In the genomic region with DNA sequence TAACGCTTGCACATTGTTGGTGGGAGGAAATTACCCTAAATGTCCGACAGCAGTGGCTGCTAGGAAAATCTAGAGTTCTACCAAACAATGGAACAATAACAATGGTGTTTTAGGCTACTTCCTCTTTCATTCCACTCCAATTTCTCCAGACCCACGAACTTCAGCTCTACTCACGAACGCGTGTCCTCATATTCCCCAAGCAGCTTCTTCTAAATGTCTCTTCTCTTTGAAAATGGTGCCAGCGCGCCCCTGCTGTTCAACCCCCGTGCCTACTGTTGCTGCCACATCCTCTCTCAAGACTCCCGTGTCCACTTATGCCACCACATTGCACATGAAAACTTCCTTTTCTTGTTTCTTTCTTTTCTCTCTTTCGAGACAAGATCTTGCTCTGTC, we compare ENCODE assay signal across 9 cellular contexts. TPM values are rescaled to one million over a fixed set of nuclear protein-coding genes. Genes with fewer than 3 reads are reported as not detected.
DNase-seq lines count a peak whose midpoint lies in the region; ATAC-seq and TF ChIP-seq lines count a peak whose summit lies in the region.
"Had no signal": no experiment of that assay in that cellular context is flagged by ENCODE, and none has a peak within 500 bp of the region (broad histone marks: within the 10 kb centered on the region; RNA-seq: fewer than 3 reads in every experiment).

No MANE protein-coding gene starts in this region.

- H3K36me3 ChIP-seq in neural cell (ENCODE audit: insufficient read depth, low read length) (no peaks in the 10 kb centered on the region), colonic mucosa (no peaks in the 10 kb centered on the region)

- no peaks in the 10 kb centered on the region for H3K9me3 Mint-ChIP-seq in activated T-helper 1 cell treated with anti-CD3 and anti-CD28 coated beads, Interleukin-12 subunit alpha, Interleukin-12 subunit beta, Interleukin-2, Interleukin-4 antibody, amounts not matched to agents 30 ng/mL and 10 ng/mL and 1 ng/mL, durations not matched to agents 14 hours and 24 hours and 36 hours

- H3K4me1 ChIP-seq in colonic mucosa, result peaks cover 3% of the 10 kb centered on the region
- H3K4me1 ChIP-seq: parathyroid adenoma had no signal

- H3K4me1 Mint-ChIP-seq in activated T-helper 1 cell treated with anti-CD3 and anti-CD28 coated beads, Interleukin-12 subunit alpha, Interleukin-12 subunit beta, Interleukin-2, Interleukin-4 antibody, amounts not matched to agents 30 ng/mL and 10 ng/mL and 1 ng/mL, durations not matched to agents 14 hours and 24 hours and 36 hours (ENCODE audit: low read depth), result peaks cover 45% of the 10 kb centered on the region

- no peaks in the 10 kb centered on the region for H3F3A ChIP-seq in neural cell (ENCODE audit: insufficient read depth, low read length, poor library complexity, severe bottlenecking)

- no peaks in the 10 kb centered on the region for H4K20me1 ChIP-seq in neural cell (ENCODE audit: insufficient read depth)

- no peaks in the 10 kb centered on the region for H3K79me2 ChIP-seq in neural cell (replicated peaks; ENCODE audit: insufficient read depth, low read length)
- H3K79me2 ChIP-seq: parathyroid adenoma had no signal

- H3K4me3 ChIP-seq in neural cell (ENCODE audit: low read length) (peak overlapping the region; percentile 61), colonic mucosa (no peak overlapping the region)

- H3K9ac ChIP-seq in neural cell (ENCODE audit: low read length) (no peak overlapping the region), colonic mucosa (ENCODE audit: low read depth in 2 of 2, low read length in 2 of 2) (no peak overlapping the region)
- H3K9ac ChIP-seq: parathyroid adenoma had no signal

- H2AFZ ChIP-seq in neural cell (ENCODE audit: low read depth, low read length), result no peak overlapping the region
- H2AFZ ChIP-seq: parathyroid adenoma had no signal

- H3K27ac Mint-ChIP-seq in activated T-helper 1 cell treated with anti-CD3 and anti-CD28 coated beads, Interleukin-12 subunit alpha, Interleukin-12 subunit beta, Interleukin-2, Interleukin-4 antibody, amounts not matched to agents 30 ng/mL and 10 ng/mL and 1 ng/mL, durations not matched to agents 14 hours and 24 hours and 36 hours, result peak overlapping the region; percentile 87

- H3K27me3 ChIP-seq in neural cell (ENCODE audit: insufficient read depth, low read depth, low read length) (peaks cover 72% of the 10 kb centered on the region), colonic mucosa (peaks cover 47% of the 10 kb centered on the region)

- no peak for DNase-seq in activated T-helper 1 cell treated with anti-CD3 and anti-CD28 coated beads, Interleukin-12 subunit alpha, Interleukin-12 subunit beta, Interleukin-2, Interleukin-4 antibody, amounts not matched to agents 30 ng/mL and 10 ng/mL and 1 ng/mL, durations not matched to agents 14 hours and 24 hours and 36 hours (ENCODE audit: low spot score)
- no peak for DNase-seq in Kasumi-1 (lab: John Stamatoyannopoulos, UW)
- no peak for DNase-seq in colonic mucosa
- no peak for DNase-seq in effector CD8-positive, alpha-beta T cell (lab: John Stamatoyannopoulos, UW)
- no peak for DNase-seq in stimulated activated CD4-positive, alpha-beta T cell treated with anti-CD3 and anti-CD28 coated beads, Interleukin-4, amount 100 ng/mL, for 1 hour

- H3K9me3 ChIP-seq in neural cell (ENCODE audit: low read length), result no peaks in the 10 kb centered on the region
- H3K9me3 ChIP-seq in colonic mucosa, result no peaks in the 10 kb centered on the region

- intact Hi-C loops in activated T-helper 1 cell treated with anti-CD3 and anti-CD28 coated beads, Interleukin-12 subunit alpha, Interleukin-12 subunit beta, Interleukin-2, Interleukin-4 antibody, amounts not matched to agents 30 ng/mL and 10 ng/mL and 1 ng/mL, durations not matched to agents 14 hours and 24 hours and 36 hours (cut with micrococcal nuclease), result loop anchor here (1.0 to 5.0 kb wide), 7 partner anchors 11 to 76 kb away; no protein-coding TSS in a partner anchor
- intact Hi-C loops in colonic mucosa (cut with DNase I), result no loop called here

- TF ChIP-seq CTCF in neural cell (IDR thresholded peaks at IDR 0.05; ENCODE audit: poor library complexity, severe bottlenecking), result no peak
- no peak for TF ChIP-seq CTCF in colonic mucosa (IDR thresholded peaks at IDR 0.05)

- H3K9me2 ChIP-seq in neural cell (ENCODE audit: insufficient read depth, low read length), result no peaks in the 10 kb centered on the region

- H3K27ac ChIP-seq in neural cell (ENCODE audit: low read length), result no peak overlapping the region
- no peak overlapping the region for H3K27ac ChIP-seq in colonic mucosa
- H3K27ac ChIP-seq: parathyroid adenoma had no signal

- peak overlapping the region; percentile 86 for H3K4me3 Mint-ChIP-seq in activated T-helper 1 cell treated with anti-CD3 and anti-CD28 coated beads, Interleukin-12 subunit alpha, Interleukin-12 subunit beta, Interleukin-2, Interleukin-4 antibody, amounts not matched to agents 30 ng/mL and 10 ng/mL and 1 ng/mL, durations not matched to agents 14 hours and 24 hours and 36 hours

- no peak overlapping the region for H3K4me2 ChIP-seq in neural cell (ENCODE audit: low read length)

- peaks cover 46% of the 10 kb centered on the region for H3K27me3 Mint-ChIP-seq in activated T-helper 1 cell treated with anti-CD3 and anti-CD28 coated beads, Interleukin-12 subunit alpha, Interleukin-12 subunit beta, Interleukin-2, Interleukin-4 antibody, amounts not matched to agents 30 ng/mL and 10 ng/mL and 1 ng/mL, durations not matched to agents 14 hours and 24 hours and 36 hours (ENCODE audit: insufficient read depth)

- H3K36me3 Mint-ChIP-seq in activated T-helper 1 cell treated with anti-CD3 and anti-CD28 coated beads, Interleukin-12 subunit alpha, Interleukin-12 subunit beta, Interleukin-2, Interleukin-4 antibody, amounts not matched to agents 30 ng/mL and 10 ng/mL and 1 ng/mL, durations not matched to agents 14 hours and 24 hours and 36 hours (ENCODE audit: low read depth), result no peaks in the 10 kb centered on the region

- TF ChIP-seq EP300 in neural cell (conservative IDR thresholded peaks at IDR 0.05; ENCODE audit: poor library complexity, severe bottlenecking), result no peak

- no peak for TF ChIP-seq RAD21 in neural cell (conservative IDR thresholded peaks at IDR 0.05)

- ATAC-seq in GM18907 (IDR thresholded peaks at IDR 0.05; ENCODE audit: unreplicated experiment) (peak; percentile 35), HG03175 (IDR thresholded peaks at IDR 0.05; ENCODE audit: unreplicated experiment) (peak; percentile 25)

TF ChIP-seq in neural cell, 6 proteins besides CTCF, POLR2A, EP300 and RAD21:
- TF ChIP-seq EZH2 (IDR thresholded peaks at IDR 0.05; ENCODE audit: borderline replicate concordance, insufficient read depth, low read length, poor library complexity, severe bottlenecking) (no peak), TAF1 (IDR thresholded peaks at IDR 0.05; ENCODE audit: low read depth) (no peak), MXI1 (conservative IDR thresholded peaks at IDR 0.05; ENCODE audit: poor library complexity, severe bottlenecking) (no peak), SMC3 (conservative IDR thresholded peaks at IDR 0.05; ENCODE audit: poor library complexity) (no peak), POLR2AphosphoS5 (IDR thresholded peaks at IDR 0.05) (no peak)
- TF ChIP-seq, protein P1, sequence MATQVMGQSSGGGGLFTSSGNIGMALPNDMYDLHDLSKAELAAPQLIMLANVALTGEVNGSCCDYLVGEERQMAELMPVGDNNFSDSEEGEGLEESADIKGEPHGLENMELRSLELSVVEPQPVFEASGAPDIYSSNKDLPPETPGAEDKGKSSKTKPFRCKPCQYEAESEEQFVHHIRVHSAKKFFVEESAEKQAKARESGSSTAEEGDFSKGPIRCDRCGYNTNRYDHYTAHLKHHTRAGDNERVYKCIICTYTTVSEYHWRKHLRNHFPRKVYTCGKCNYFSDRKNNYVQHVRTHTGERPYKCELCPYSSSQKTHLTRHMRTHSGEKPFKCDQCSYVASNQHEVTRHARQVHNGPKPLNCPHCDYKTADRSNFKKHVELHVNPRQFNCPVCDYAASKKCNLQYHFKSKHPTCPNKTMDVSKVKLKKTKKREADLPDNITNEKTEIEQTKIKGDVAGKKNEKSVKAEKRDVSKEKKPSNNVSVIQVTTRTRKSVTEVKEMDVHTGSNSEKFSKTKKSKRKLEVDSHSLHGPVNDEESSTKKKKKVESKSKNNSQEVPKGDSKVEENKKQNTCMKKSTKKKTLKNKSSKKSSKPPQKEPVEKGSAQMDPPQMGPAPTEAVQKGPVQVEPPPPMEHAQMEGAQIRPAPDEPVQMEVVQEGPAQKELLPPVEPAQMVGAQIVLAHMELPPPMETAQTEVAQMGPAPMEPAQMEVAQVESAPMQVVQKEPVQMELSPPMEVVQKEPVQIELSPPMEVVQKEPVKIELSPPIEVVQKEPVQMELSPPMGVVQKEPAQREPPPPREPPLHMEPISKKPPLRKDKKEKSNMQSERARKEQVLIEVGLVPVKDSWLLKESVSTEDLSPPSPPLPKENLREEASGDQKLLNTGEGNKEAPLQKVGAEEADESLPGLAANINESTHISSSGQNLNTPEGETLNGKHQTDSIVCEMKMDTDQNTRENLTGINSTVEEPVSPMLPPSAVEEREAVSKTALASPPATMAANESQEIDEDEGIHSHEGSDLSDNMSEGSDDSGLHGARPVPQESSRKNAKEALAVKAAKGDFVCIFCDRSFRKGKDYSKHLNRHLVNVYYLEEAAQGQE (IDR thresholded peaks at IDR 0.05; ENCODE audit: borderline replicate concordance), result no peak

RNA-seq across cellular contexts. Expression of gene OR2V2, which starts 25.6 kb away (rescaled TPM):
- not detected in 2 replicates for total RNA-seq in activated T-helper 1 cell treated with anti-CD3 and anti-CD28 coated beads, Interleukin-12 subunit alpha, Interleukin-12 subunit beta, Interleukin-2, Interleukin-4 antibody, amounts not matched to agents 30 ng/mL and 10 ng/mL and 1 ng/mL, durations not matched to agents 14 hours and 24 hours and 36 hours
- polyA plus RNA-seq in neural cell, result not detected in 2 replicates
- polyA minus RNA-seq in neural cell, result not detected in 2 replicates
- total RNA-seq in colonic mucosa, result not detected

RNA-seq across cellular contexts. Expression of gene TRIM7, which starts 32.0 kb away (rescaled TPM):
- 1.5 and 1.8 TPM in 2 replicates for total RNA-seq in activated T-helper 1 cell treated with anti-CD3 and anti-CD28 coated beads, Interleukin-12 subunit alpha, Interleukin-12 subunit beta, Interleukin-2, Interleukin-4 antibody, amounts not matched to agents 30 ng/mL and 10 ng/mL and 1 ng/mL, durations not matched to agents 14 hours and 24 hours and 36 hours
- polyA plus RNA-seq in neural cell, result 1.4 and 2.1 TPM in 2 replicates
- 0.93 TPM in 1 of 2 replicates, not detected in the other for polyA minus RNA-seq in neural cell
- 1 to 10 TPM; 6.8 to 8.7 TPM for total RNA-seq in colonic mucosa

RNA-seq across cellular contexts. Expression of gene OR2V1, which starts 42.1 kb away (rescaled TPM):
- not detected in 2 replicates for total RNA-seq in activated T-helper 1 cell treated with anti-CD3 and anti-CD28 coated beads, Interleukin-12 subunit alpha, Interleukin-12 subunit beta, Interleukin-2, Interleukin-4 antibody, amounts not matched to agents 30 ng/mL and 10 ng/mL and 1 ng/mL, durations not matched to agents 14 hours and 24 hours and 36 hours
- polyA plus RNA-seq in neural cell, result not detected in 2 replicates
- not detected in 2 replicates for polyA minus RNA-seq in neural cell
- not detected for total RNA-seq in colonic mucosa

RNA-seq across cellular contexts. Expression of gene TRIM41, which starts 50.1 kb away (rescaled TPM):
- 31.8 and 34.8 TPM in 2 replicates for total RNA-seq in activated T-helper 1 cell treated with anti-CD3 and anti-CD28 coated beads, Interleukin-12 subunit alpha, Interleukin-12 subunit beta, Interleukin-2, Interleukin-4 antibody, amounts not matched to agents 30 ng/mL and 10 ng/mL and 1 ng/mL, durations not matched to agents 14 hours and 24 hours and 36 hours
- polyA plus RNA-seq in neural cell, result 32.1 and 37.7 TPM in 2 replicates
- 25.5 and 33.1 TPM in 2 replicates for polyA minus RNA-seq in neural cell
- total RNA-seq in colonic mucosa, result 10 to 100 TPM; 22.2 to 41.1 TPM
